Comparison of ENCODE assay signal across 11 cellular contexts in the genomic region with DNA sequence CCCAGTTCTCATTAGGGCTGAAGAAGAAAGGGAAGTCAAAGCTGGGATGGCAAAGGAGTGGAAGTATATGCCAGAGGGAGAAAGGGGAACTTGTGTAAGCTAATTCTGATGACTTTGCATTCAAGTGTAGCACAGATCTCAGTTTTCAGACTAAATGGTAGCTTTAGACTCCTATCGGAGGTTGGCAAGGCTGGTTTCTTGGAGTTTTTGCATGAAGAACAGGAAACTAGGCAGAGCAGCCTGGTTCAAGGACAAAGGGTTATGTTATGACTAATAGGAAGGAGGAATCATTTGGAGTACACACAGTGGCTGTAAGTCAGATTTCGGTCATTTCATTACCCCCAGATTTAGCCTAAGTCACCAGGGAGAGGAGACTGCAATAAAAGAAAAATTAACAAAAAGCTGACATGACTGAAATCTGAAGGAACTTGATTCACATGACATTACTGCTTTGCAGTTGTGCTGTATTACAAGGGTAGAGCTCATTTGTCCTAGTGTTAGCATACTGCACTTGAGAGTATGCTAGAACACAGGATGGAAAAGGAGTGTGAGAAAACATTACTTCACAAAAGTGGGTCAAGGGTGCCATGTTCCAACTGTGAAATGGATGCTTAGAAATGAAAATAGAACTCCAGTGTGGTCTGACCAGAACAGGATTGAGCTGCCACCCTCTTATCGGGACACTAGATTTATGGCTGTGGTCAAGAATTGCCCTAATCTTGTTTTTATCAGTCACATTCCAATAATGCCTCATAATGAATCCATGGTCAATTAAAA. TPM values are rescaled to one million over a fixed set of nuclear protein-coding genes. Genes with fewer than 3 reads are reported as not detected.
DNase-seq lines count a peak whose midpoint lies in the region; ATAC-seq and TF ChIP-seq lines count a peak whose summit lies in the region.
"Had no signal": no experiment of that assay in that cellular context is flagged by ENCODE, and none has a peak within 500 bp of the region (broad histone marks: within the 10 kb centered on the region; RNA-seq: fewer than 3 reads in every experiment).

No MANE protein-coding gene starts in this region.

- H3K36me3 Mint-ChIP-seq in HFFc6 (ENCODE audit: low read depth): no peaks in the 10 kb centered on the region
- H3K36me3 Mint-ChIP-seq in activated T-helper 17 cell treated with anti-CD3 and anti-CD28 coated beads, Interleukin-2, amount 50 U/mL, for 72 hours (ENCODE audit: low read depth): no peaks in the 10 kb centered on the region
- H3K36me3 Mint-ChIP-seq in stimulated activated effector memory CD8-positive, alpha-beta T cell treated with anti-CD3 and anti-CD28 coated beads, Interleukin-12 subunit alpha, Interleukin-12 subunit beta, amount 100 ng/mL, for 72 hours: no peaks in the 10 kb centered on the region

- no peaks in the 10 kb centered on the region for H3K9me3 Mint-ChIP-seq in HFFc6
- no peaks in the 10 kb centered on the region for H3K9me3 Mint-ChIP-seq in activated T-helper 17 cell treated with anti-CD3 and anti-CD28 coated beads, Interleukin-2, amount 50 U/mL, for 72 hours
- H3K9me3 Mint-ChIP-seq in stimulated activated effector memory CD8-positive, alpha-beta T cell treated with anti-CD3 and anti-CD28 coated beads, Interleukin-12 subunit alpha, Interleukin-12 subunit beta, amount 100 ng/mL, for 72 hours: no peaks in the 10 kb centered on the region
- H3K9me3 Mint-ChIP-seq: activated CD8-positive, alpha-beta T cell treated with anti-CD3 and anti-CD28 coated beads for 36 hours; central memory CD8-positive, alpha-beta T cell had no signal

- TF ChIP-seq CTCF in HFFc6 (IDR thresholded peaks at IDR 0.05) (no peak), left ventricle myocardium inferior (IDR thresholded peaks at IDR 0.05; ENCODE audit: borderline replicate concordance) (no peak)

- H3K27me3 Mint-ChIP-seq in HFFc6 (ENCODE audit: insufficient read depth): peaks cover 2% of the 10 kb centered on the region; the same call in 1 of the 2 replicates
- peaks cover 21% of the 10 kb centered on the region for H3K27me3 Mint-ChIP-seq in activated T-helper 17 cell treated with anti-CD3 and anti-CD28 coated beads, Interleukin-2, amount 50 U/mL, for 72 hours

- H3K4me3 ChIP-seq in left ventricle myocardium inferior: no peak overlapping the region

- peaks cover 6% of the 10 kb centered on the region for H3K9me3 ChIP-seq in left ventricle myocardium inferior (replicated peaks)

- no peaks in the 10 kb centered on the region for H3K36me3 ChIP-seq in left ventricle myocardium inferior

- intact Hi-C loops in left ventricle myocardium inferior (cut with micrococcal nuclease): loop anchor here (10.0 kb wide), 2 partner anchors 354 to 464 kb away; no protein-coding TSS in a partner anchor

- H3K27ac Mint-ChIP-seq in HFFc6: peak overlapping the region; percentile 83
- peak overlapping the region; percentile 12 for H3K27ac Mint-ChIP-seq in activated T-helper 17 cell treated with anti-CD3 and anti-CD28 coated beads, Interleukin-2, amount 50 U/mL, for 72 hours
- H3K27ac Mint-ChIP-seq in stimulated activated effector memory CD8-positive, alpha-beta T cell treated with anti-CD3 and anti-CD28 coated beads, Interleukin-12 subunit alpha, Interleukin-12 subunit beta, amount 100 ng/mL, for 72 hours: no peak overlapping the region
- H3K27ac Mint-ChIP-seq: activated CD8-positive, alpha-beta T cell treated with anti-CD3 and anti-CD28 coated beads for 36 hours had no signal

- H3K27me3 ChIP-seq in left ventricle myocardium inferior (ENCODE audit: low read depth): no peaks in the 10 kb centered on the region

- peak; percentile 58 for ATAC-seq in activated T-helper 17 cell treated with anti-CD3 and anti-CD28 coated beads, Interleukin-2, amount 50 U/mL, for 72 hours (replicated peaks)
- ATAC-seq in stimulated activated effector memory CD8-positive, alpha-beta T cell treated with anti-CD3 and anti-CD28 coated beads, Interleukin-12 subunit alpha, Interleukin-12 subunit beta, amount 100 ng/mL, for 72 hours: peak; percentile 60
- no peak for ATAC-seq in HG02884 (IDR thresholded peaks at IDR 0.05; ENCODE audit: unreplicated experiment)
- ATAC-seq in GM18870 (IDR thresholded peaks at IDR 0.05; ENCODE audit: unreplicated experiment): no peak
- ATAC-seq: activated CD8-positive, alpha-beta T cell treated with anti-CD3 and anti-CD28 coated beads for 36 hours had no signal

- peak; percentile 85 for DNase-seq in HFFc6
- no peak for DNase-seq in left ventricle myocardium inferior
- no peak for DNase-seq in stimulated activated effector memory CD8-positive, alpha-beta T cell treated with anti-CD3 and anti-CD28 coated beads, Interleukin-12 subunit alpha, Interleukin-12 subunit beta, amount 100 ng/mL, for 72 hours (ENCODE audit: low spot score in 2 of 2)
- DNase-seq in NCI-H1048 (lab: John Stamatoyannopoulos, UW): no peak
- DNase-seq in T-helper 2 cell: no peak
- DNase-seq: activated CD8-positive, alpha-beta T cell treated with anti-CD3 and anti-CD28 coated beads for 36 hours; H7 had no signal

- peaks cover 47% of the 10 kb centered on the region for H3K4me1 ChIP-seq in left ventricle myocardium inferior

- H3K27ac ChIP-seq in left ventricle myocardium inferior (replicated peaks): peak overlapping the region; percentile 59

- peaks cover 86% of the 10 kb centered on the region for H3K4me1 Mint-ChIP-seq in HFFc6 (ENCODE audit: low read depth)
- peaks cover 15% of the 10 kb centered on the region for H3K4me1 Mint-ChIP-seq in activated T-helper 17 cell treated with anti-CD3 and anti-CD28 coated beads, Interleukin-2, amount 50 U/mL, for 72 hours
- peaks cover 3% of the 10 kb centered on the region for H3K4me1 Mint-ChIP-seq in stimulated activated effector memory CD8-positive, alpha-beta T cell treated with anti-CD3 and anti-CD28 coated beads, Interleukin-12 subunit alpha, Interleukin-12 subunit beta, amount 100 ng/mL, for 72 hours
- H3K4me1 Mint-ChIP-seq: central memory CD8-positive, alpha-beta T cell had no signal

- H3K4me3 Mint-ChIP-seq in HFFc6: peak overlapping the region; percentile 50
- no peak overlapping the region for H3K4me3 Mint-ChIP-seq in activated T-helper 17 cell treated with anti-CD3 and anti-CD28 coated beads, Interleukin-2, amount 50 U/mL, for 72 hours
- no peak overlapping the region for H3K4me3 Mint-ChIP-seq in stimulated activated effector memory CD8-positive, alpha-beta T cell treated with anti-CD3 and anti-CD28 coated beads, Interleukin-12 subunit alpha, Interleukin-12 subunit beta, amount 100 ng/mL, for 72 hours
- H3K4me3 Mint-ChIP-seq: activated CD8-positive, alpha-beta T cell treated with anti-CD3 and anti-CD28 coated beads for 36 hours; central memory CD8-positive, alpha-beta T cell had no signal

RNA-seq across cellular contexts. Expression of a gene that starts 23.6 kb away (rescaled TPM):
- 100 to 1,000 TPM; 219 to 346 (median 321) TPM for total RNA-seq in HFFc6 (2021; fragmentation: NEBNext Ultra II Directional; extraction: Animal tissue kit (Norgen Biotek cat#: 25700))
- 100 to 1,000 TPM in 1 of 2 donors, 10 to 100 TPM in 1; 11.7 to 100 TPM for total RNA-seq in activated T-helper 17 cell treated with anti-CD3 and anti-CD28 coated beads, Interleukin-2, amount 50 U/mL, for 72 hours
- total RNA-seq in left ventricle myocardium inferior: 14.2 TPM

RNA-seq across cellular contexts. Expression of a gene that starts 34.5 kb away (rescaled TPM):
- 10 to 100 TPM; 25.2 to 36.0 (median 30.7) TPM for total RNA-seq in HFFc6 (2021; fragmentation: NEBNext Ultra II Directional; extraction: Animal tissue kit (Norgen Biotek cat#: 25700))
- total RNA-seq in activated T-helper 17 cell treated with anti-CD3 and anti-CD28 coated beads, Interleukin-2, amount 50 U/mL, for 72 hours: 10 to 100 TPM; 33.3 to 42.5 TPM
- 17.8 TPM for total RNA-seq in left ventricle myocardium inferior

Comparison
In these comparisons a context has a peak if more than half of its experiments do, and no peak if none do; other contexts are left out.
1. ATAC-seq: peak in activated T-helper 17 cell treated with anti-CD3 and anti-CD28 coated beads, Interleukin-2, amount 50 U/mL, for 72 hours (single experiment) and stimulated activated effector memory CD8-positive, alpha-beta T cell treated with anti-CD3 and anti-CD28 coated beads, Interleukin-12 subunit alpha, Interleukin-12 subunit beta, amount 100 ng/mL, for 72 hours (single experiment); none in HG02884 (single experiment) and GM18870 (single experiment).